18 cellular contexts compared by ENCODE assay signal in the genomic region with DNA sequence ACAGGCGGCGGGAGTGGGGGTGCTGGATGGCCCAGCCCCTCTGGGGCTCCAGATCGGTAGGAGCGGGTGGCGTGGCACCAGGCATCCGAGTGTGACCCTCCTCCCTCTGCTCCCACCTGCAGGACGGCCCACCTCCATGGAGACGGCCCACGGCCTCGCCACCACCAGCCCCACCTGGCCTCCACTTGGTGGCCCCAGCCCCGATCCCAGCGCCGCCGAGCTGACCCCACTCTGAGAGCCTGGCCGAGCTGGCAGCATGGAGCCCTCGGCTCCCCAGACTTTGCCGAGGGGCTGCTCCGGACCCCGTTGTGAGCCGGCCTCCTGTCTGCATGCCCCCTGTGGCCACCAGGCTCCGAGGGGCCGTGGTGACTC. TPM values are rescaled to one million over a fixed set of nuclear protein-coding genes. Genes with fewer than 3 reads are reported as not detected.
A peak's percentile ranks its signal among the peaks of the same experiment; 100 is the strongest.
DNase-seq lines count a peak whose midpoint lies in the region; ATAC-seq and TF ChIP-seq lines count a peak whose summit lies in the region.
"Had no signal": no experiment of that assay in that cellular context is flagged by ENCODE, and none has a peak within 500 bp of the region (broad histone marks: within the 10 kb centered on the region; RNA-seq: fewer than 3 reads in every experiment).

No MANE protein-coding gene starts in this region.

- H2BK120ac ChIP-seq in IMR-90 (ENCODE audit: low read depth, low read length) = no peak overlapping the region

- H2AK5ac ChIP-seq in IMR-90 (ENCODE audit: low read depth, low read length) = no peak overlapping the region

- no peak overlapping the region for H4K8ac ChIP-seq in IMR-90 (ENCODE audit: low read depth in 2 of 2, low read length in 2 of 2)

- H3K9me3 ChIP-seq in BLaER1 treated with 17β-estradiol and CSF1 and Interleukin-3, amounts not matched to agents 10 nM and 100 nM (replicated peaks in 1 of 11) = no peaks in the 10 kb centered on the region
- H3K9me3 ChIP-seq in IMR-90 (ENCODE audit: control insufficient read depth, insufficient read depth, low read length) = no peaks in the 10 kb centered on the region
- no peaks in the 10 kb centered on the region for H3K9me3 ChIP-seq in right lobe of liver
- no peaks in the 10 kb centered on the region for H3K9me3 ChIP-seq in skeletal muscle tissue (ENCODE audit: control insufficient read depth in 3 of 3, low read length in 3 of 3)
- H3K9me3 ChIP-seq: Caco-2 had no signal

- H2BK15ac ChIP-seq in IMR-90 (ENCODE audit: low read depth, low read length) = no peak overlapping the region

- TF ChIP-seq POLR2A in IMR-90 (IDR thresholded peaks at IDR 0.05; ENCODE audit: low read depth, low read length) (no peak), right lobe of liver (IDR thresholded peaks at IDR 0.05) (no peak)

- H2AK9ac ChIP-seq in IMR-90 (replicated peaks; ENCODE audit: low read depth, low read length, poor library complexity) = peak overlapping the region; percentile 50

- POLR2A ChIA-PET in IMR-90 (lab: Charles Lee; ENCODE audit: unreplicated experiment) = no interaction called here

- H3K4ac ChIP-seq in IMR-90 (ENCODE audit: low read depth, low read length) = no peak overlapping the region

- no peak overlapping the region for H3K14ac ChIP-seq in IMR-90 (replicated peaks; ENCODE audit: low read depth, low read length)

- peak overlapping the region in 9 of 11 experiments; percentile 4 to 91 (median 79); a peak in 17 of 22 replicates for H3K27ac ChIP-seq in BLaER1 treated with 17β-estradiol and CSF1 and Interleukin-3, amounts not matched to agents 10 nM and 100 nM
- H3K27ac ChIP-seq in IMR-90 (ENCODE audit: insufficient read depth, low read length) (no peak overlapping the region), right lobe of liver (peak overlapping the region in 1 of 3 donors; percentile 76), skeletal muscle tissue (ENCODE audit: low read depth, low read length) (no peak overlapping the region)

- no peak for TF ChIP-seq RAD21 in IMR-90 (IDR thresholded peaks at IDR 0.05; ENCODE audit: low read length)

- no peak for TF ChIP-seq CTCF in IMR-90 (conservative IDR thresholded peaks at IDR 0.05; ENCODE audit: low read depth, low read length)
- no peak for TF ChIP-seq CTCF in right lobe of liver (IDR thresholded peaks at IDR 0.05)

- H3K27me3 ChIP-seq in BLaER1 treated with 17β-estradiol and CSF1 and Interleukin-3, amounts not matched to agents 10 nM and 100 nM = no peaks in the 10 kb centered on the region
- H3K27me3 ChIP-seq in IMR-90 (ENCODE audit: control insufficient read depth, insufficient read depth, low read length) = no peaks in the 10 kb centered on the region
- no peaks in the 10 kb centered on the region for H3K27me3 ChIP-seq in right lobe of liver
- no peaks in the 10 kb centered on the region for H3K27me3 ChIP-seq in skeletal muscle tissue (ENCODE audit: control insufficient read depth in 3 of 3, insufficient read depth in 3 of 3, low read length in 3 of 3)

- no peak overlapping the region for H3K56ac ChIP-seq in IMR-90 (ENCODE audit: extremely low read depth, insufficient read depth, low read length)

- no peak for DNase-seq in IMR-90
- peak in 2 of 3 donors; percentile 26 to 58 for DNase-seq in right lobe of liver
- DNase-seq in AG20443 (ENCODE audit: low spot score) = no peak
- DNase-seq: ACHN; AML-193; Caco-2; CD4-positive, CD25-positive, alpha-beta regulatory T cell; HFFc6; NCI-H1417; NCI-H187; NCI-H2227 treated with DMSO at 0.1 percent for 48 hours; NCI-H510A treated with DMSO at 0.1 percent for 48 hours; NCI-H774; SIG-M5 had no signal

- 0 out of 4 replicates have a peak, but pooled peaks cover 0 to 3% of the 10 kb centered on the region in 2 experiments for H3K79me1 ChIP-seq in IMR-90 (ENCODE audit: low read depth in 1 of 2, low read length in 2 of 2)

- CTCF ChIA-PET in IMR-90 (lab: Yijun Ruan, JAX) = no interaction called here

- H3K4me1 ChIP-seq in BLaER1 treated with 17β-estradiol and CSF1 and Interleukin-3, amounts not matched to agents 10 nM and 100 nM = peaks cover 57 to 92% (median 84%) of the 10 kb centered on the region in 10 experiments
- peaks cover 2% of the 10 kb centered on the region; the same call in 1 of the 2 replicates for H3K4me1 ChIP-seq in IMR-90 (ENCODE audit: control insufficient read depth, insufficient read depth, low read length)
- peaks cover 0 to 66% (median 27%) of the 10 kb centered on the region in 4 donors for H3K4me1 ChIP-seq in right lobe of liver
- H3K4me1 ChIP-seq in skeletal muscle tissue (ENCODE audit: control insufficient read depth in 3 of 3, insufficient read depth in 3 of 3, low read length in 3 of 3) = peaks cover 26 to 34% (median 28%) of the 10 kb centered on the region in 3 donors

- no peak overlapping the region for H3K23ac ChIP-seq in IMR-90 (ENCODE audit: low read depth, low read length)

- H2AFZ ChIP-seq in IMR-90 (replicated peaks; ENCODE audit: low read length, poor library complexity) = no peak overlapping the region

- H3K4me2 ChIP-seq in BLaER1 treated with 17β-estradiol and CSF1 and Interleukin-3, amounts not matched to agents 10 nM and 100 nM = peak overlapping the region; percentile 82 to 100 (median 97)
- no peak overlapping the region for H3K4me2 ChIP-seq in IMR-90 (ENCODE audit: low read depth, low read length)

- no peak for ATAC-seq in IMR-90 (ENCODE audit: low read depth)
- no peak for ATAC-seq in right lobe of liver
- no peak for ATAC-seq in GM18519 (IDR thresholded peaks at IDR 0.05; ENCODE audit: low FRiP score, unreplicated experiment)
- no peak for ATAC-seq in HG02852 (IDR thresholded peaks at IDR 0.05; ENCODE audit: unreplicated experiment)

- H4K5ac ChIP-seq in IMR-90 (ENCODE audit: low read depth, low read length) = no peak overlapping the region

- intact Hi-C loops in IMR-90 (cut with micrococcal nuclease) = no loop called here
- intact Hi-C loops in right lobe of liver (cut with DNase I) = no loop called here

- in situ Hi-C loops in IMR-90 (cut with MboI; ENCODE audit: low sequenced_read_pairs) = no loop called here

- dilution Hi-C loops in IMR-90 (cut with HindIII; ENCODE audit: low sequenced_read_pairs, unreplicated experiment) = no loop called here

- WGBS in IMR-90 (ENCODE audit: extremely low coverage in 2 of 2, insufficient read length in 1 of 2), 2 experiments = no CpG with 5 or more reads among the region's 22 CpGs
- WGBS in right lobe of liver (ENCODE audit: insufficient coverage, low coverage, low lambda C conversion rate, missing lambda C conversion rate) = no CpG with 5 or more reads among the region's 22 CpGs

- H3K9me1 ChIP-seq in IMR-90 (ENCODE audit: insufficient read depth, low read length) = peaks cover 5% of the 10 kb centered on the region; the same call in 1 of the 2 replicates

- H3K18ac ChIP-seq in IMR-90 (ENCODE audit: low read depth, low read length) = no peak overlapping the region

- peak overlapping the region; percentile 15 to 81 (median 65); a peak in 19 of 22 replicates for H3K9ac ChIP-seq in BLaER1 treated with 17β-estradiol and CSF1 and Interleukin-3, amounts not matched to agents 10 nM and 100 nM
- H3K9ac ChIP-seq in IMR-90 (ENCODE audit: low read depth, low read length) (no peak overlapping the region), skeletal muscle tissue (ENCODE audit: low read depth in 1 of 3, low read length in 3 of 3) (peak overlapping the region in 2 of 3 donors; percentile 57 to 69)

- BruUV-seq in IMR-90 (replicated peaks; lab: Mats Ljungman, UMichigan) = no TSS peak

- H3K36me3 ChIP-seq in BLaER1 treated with 17β-estradiol and CSF1 and Interleukin-3, amounts not matched to agents 10 nM and 100 nM = peaks cover 36 to 67% (median 52%) of the 10 kb centered on the region in 11 experiments
- H3K36me3 ChIP-seq in IMR-90 (ENCODE audit: control insufficient read depth, insufficient read depth, low read length) = peaks cover 41% of the 10 kb centered on the region
- H3K36me3 ChIP-seq in right lobe of liver = peaks cover 0 to 10% (median 4%) of the 10 kb centered on the region in 4 donors
- peaks cover 19 to 25% (median 22%) of the 10 kb centered on the region in 3 donors for H3K36me3 ChIP-seq in skeletal muscle tissue (ENCODE audit: control insufficient read depth in 3 of 3, insufficient read depth in 3 of 3, low read length in 3 of 3)

- no peak overlapping the region for H2BK5ac ChIP-seq in IMR-90 (ENCODE audit: low read depth, low read length, poor library complexity, severe bottlenecking)

- H2BK20ac ChIP-seq in IMR-90 (ENCODE audit: low read depth, low read length) = no peak overlapping the region

- peaks cover 0 to 92% (median 49%) of the 10 kb centered on the region in 11 experiments; a peak in 17 of 22 replicates for H4K20me1 ChIP-seq in BLaER1 treated with 17β-estradiol and CSF1 and Interleukin-3, amounts not matched to agents 10 nM and 100 nM
- H4K20me1 ChIP-seq in IMR-90 (ENCODE audit: insufficient read depth, low read length) = no peaks in the 10 kb centered on the region; the same call in none of the 2 replicates

- no peak overlapping the region for H4K91ac ChIP-seq in IMR-90 (ENCODE audit: insufficient read depth, low read depth, low read length)

- peak overlapping the region in 5 of 10 experiments; percentile 17 to 52 (median 42); a peak in 8 of 20 replicates for H3K4me3 ChIP-seq in BLaER1 treated with 17β-estradiol and CSF1 and Interleukin-3, amounts not matched to agents 10 nM and 100 nM
- H3K4me3 ChIP-seq in IMR-90 (ENCODE audit: insufficient read depth, low read depth, low read length) (no peak overlapping the region), right lobe of liver (no peak overlapping the region), skeletal muscle tissue (ENCODE audit: low read length in 3 of 3) (peak overlapping the region in 1 of 3 donors; percentile 41)

TF ChIP-seq in IMR-90, 13 proteins besides CTCF, POLR2A, EP300 and RAD21 (continues in another document):
- TF ChIP-seq CHD1 (IDR thresholded peaks at IDR 0.05; ENCODE audit: low read depth, low read length) = no peak
- no peak for TF ChIP-seq BHLHE40 (IDR thresholded peaks at IDR 0.05; ENCODE audit: low read depth, low read length)

RNA-seq across cellular contexts. Expression of a gene that starts 4.7 kb away (rescaled TPM):
- total RNA-seq in IMR-90 (2012; rRNA removed) (22.9 and 28.3 TPM in 2 replicates), right lobe of liver (10 to 100 TPM; 17.8 to 36.3 (median 23.0) TPM), skeletal muscle tissue (28.2 TPM)
- 44.3 and 63.8 TPM in 2 replicates for polyA plus RNA-seq in IMR-90 (2012; rRNA removed)
- polyA plus RNA-seq in IMR-90 (2012; cell fraction: cytosol; rRNA removed) = 55.5 and 62.4 TPM in 2 replicates
- 25.7 and 61.5 TPM in 2 replicates for polyA plus RNA-seq in IMR-90 (2012; cell fraction: nucleus; rRNA removed; ENCODE audit: low replicate concordance)

RNA-seq across cellular contexts. Expression of a gene that starts 45.4 kb away (rescaled TPM):
- total RNA-seq in IMR-90 (2012; rRNA removed) (22.2 and 24.4 TPM in 2 replicates), right lobe of liver (10 to 100 TPM in 1 of 6 experiments, 1 to 10 TPM in 5; 4.7 to 10.7 (median 7.6) TPM), skeletal muscle tissue (15.1 TPM)
- 23.7 and 25.0 TPM in 2 replicates for polyA plus RNA-seq in IMR-90 (2012; rRNA removed)
- 15.1 and 18.0 TPM in 2 replicates for polyA plus RNA-seq in IMR-90 (2012; cell fraction: cytosol; rRNA removed)
- 91.7 and 149 TPM in 2 replicates for polyA plus RNA-seq in IMR-90 (2012; cell fraction: nucleus; rRNA removed; ENCODE audit: low replicate concordance)

RNA-seq across cellular contexts. Expression of a gene that starts 45.7 kb away (rescaled TPM):
- total RNA-seq in IMR-90 (2012; rRNA removed) (0.54 and 0.56 TPM in 2 replicates), right lobe of liver (under 1 TPM in 5 of 6 experiments, not detected in 1; 0.12 to 0.92 (median 0.42) TPM), skeletal muscle tissue (0.52 TPM)
- polyA plus RNA-seq in IMR-90 (2012; rRNA removed) = 1.7 TPM in 2 replicates
- 0.68 and 1.1 TPM in 2 replicates for polyA plus RNA-seq in IMR-90 (2012; cell fraction: cytosol; rRNA removed)
- 0.99 and 1.6 TPM in 2 replicates for polyA plus RNA-seq in IMR-90 (2012; cell fraction: nucleus; rRNA removed; ENCODE audit: low replicate concordance)
- total RNA-seq: CD4-positive, CD25-positive, alpha-beta regulatory T cell had no signal

Comparison
In these comparisons a context has a peak if more than half of its experiments do, and no peak if none do; other contexts are left out.
1. H3K27ac ChIP-seq: peak in BLaER1 treated with 17β-estradiol and CSF1 and Interleukin-3, amounts not matched to agents 10 nM and 100 nM (9 of 11); none in IMR-90 (single experiment) and skeletal muscle tissue (single experiment).
2. DNase-seq: peak in right lobe of liver (2 of 3); none in IMR-90 (single experiment) and AG20443 (single experiment).